ENCODE assay signal across 8 cellular contexts in the genomic region with DNA sequence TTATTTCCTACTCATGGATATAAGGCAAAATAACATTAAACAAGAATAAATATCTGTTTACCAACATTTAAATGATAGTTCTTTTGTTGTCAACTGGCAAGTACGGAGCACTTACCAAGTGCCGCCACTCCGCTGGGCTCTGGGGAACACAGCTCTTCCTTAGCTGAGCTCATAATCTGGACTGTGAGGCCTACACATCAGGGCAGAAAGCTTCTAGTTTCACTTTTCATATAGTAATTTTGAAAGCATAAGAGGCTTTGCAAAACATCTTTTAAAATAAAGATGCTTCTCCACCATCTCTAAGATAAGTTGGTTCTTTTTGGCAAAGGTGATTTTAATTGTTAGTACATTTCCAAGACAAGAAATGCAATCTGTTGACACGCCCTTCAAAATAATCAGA.
A peak's percentile ranks its signal among the peaks of the same experiment; 100 is the strongest.
DNase-seq lines count a peak whose midpoint lies in the region; ATAC-seq, FAIRE-seq and TF ChIP-seq lines count a peak whose summit lies in the region.

No MANE protein-coding gene starts in this region.

- CTCF ChIA-PET in activated CD4-positive, alpha-beta memory T cell treated with anti-CD3 and anti-CD28 coated beads, Interleukin-2, amount 10 ng/mL, durations not matched to agents 7 days and 5 days (lab: Charles Lee), result interaction anchor here (0.7 to 1.9 kb wide), 9 partner anchors 11 to 547 kb away, joined by 3 to 7 read pairs (median 4); no protein-coding TSS in a partner anchor

- peaks cover 8% of the 10 kb centered on the region for H3K4me1 ChIP-seq in fibroblast of lung (ENCODE audit: control insufficient read depth, extremely low read depth, insufficient read depth, low read length)
- peaks cover 2% of the 10 kb centered on the region for H3K4me1 ChIP-seq in psoas muscle
- peaks cover under 1% of the 10 kb centered on the region; the same call in 1 of the 2 replicates for H3K4me1 ChIP-seq in H9 (ENCODE audit: insufficient read depth, low read length)

- H3K56ac ChIP-seq in H9 (ENCODE audit: insufficient read length, low read depth, low read length), result no peak overlapping the region

- H3K36me3 ChIP-seq in fibroblast of lung (ENCODE audit: control insufficient read depth, insufficient read depth, low read length), result no peaks in the 10 kb centered on the region
- H3K36me3 ChIP-seq in psoas muscle (ENCODE audit: insufficient read depth in 1 of 2, low read depth in 1 of 2), result no peaks in the 10 kb centered on the region

- peak; percentile 97 for FAIRE-seq in GM19239 (lab: Jason Lieb, UNC)

- H4K20me1 ChIP-seq in fibroblast of lung (ENCODE audit: control insufficient read depth, extremely low read depth, insufficient read depth, low read length) (no peaks in the 10 kb centered on the region), H9 (ENCODE audit: control insufficient read depth, insufficient read depth, insufficient read length) (no peaks in the 10 kb centered on the region)

- TF ChIP-seq CTCF in fibroblast of lung (conservative IDR thresholded peaks at IDR 0.05 in 1 of 2, IDR thresholded peaks at IDR 0.05 in 1 of 2; ENCODE audit: low read depth in 1 of 2, low read length in 2 of 2) (no peak), psoas muscle (IDR thresholded peaks at IDR 0.05) (no peak), H9 (conservative IDR thresholded peaks at IDR 0.05) (no peak)

- no peak overlapping the region for H4K8ac ChIP-seq in H9 (replicated peaks; ENCODE audit: insufficient read length, low read depth, low read length)

- no peak overlapping the region for H2BK120ac ChIP-seq in H9 (ENCODE audit: low read depth, low read length, poor library complexity, severe bottlenecking)

- H3K79me1 ChIP-seq in H9 (ENCODE audit: insufficient read depth, low read depth, low read length, poor library complexity, severe bottlenecking), result no peaks in the 10 kb centered on the region

- no peak overlapping the region for H4K5ac ChIP-seq in H9 (ENCODE audit: insufficient read length, low read depth, low read length)

- peak overlapping the region; percentile 78 for H3K27ac ChIP-seq in fibroblast of lung (ENCODE audit: insufficient read depth, low read length)
- H3K27ac ChIP-seq in psoas muscle, result peak overlapping the region; percentile 58
- no peak overlapping the region for H3K27ac ChIP-seq in H9 (ENCODE audit: insufficient read length, low read depth, low read length)

- no peak overlapping the region for H3K18ac ChIP-seq in H9 (ENCODE audit: insufficient read length, low read depth, low read length)

- H3K27me3 ChIP-seq in fibroblast of lung (ENCODE audit: control insufficient read depth, insufficient read depth, low read length) (no peaks in the 10 kb centered on the region), psoas muscle (ENCODE audit: insufficient read depth in 3 of 3, low read length in 2 of 3) (no peaks in the 10 kb centered on the region), H9 (ENCODE audit: insufficient read depth, low read length) (no peaks in the 10 kb centered on the region)

- H2BK20ac ChIP-seq in H9 (ENCODE audit: low read depth, low read length, poor library complexity, severe bottlenecking), result no peak overlapping the region

- no peaks in the 10 kb centered on the region for H3K23me2 ChIP-seq in H9 (ENCODE audit: insufficient read length, low read depth, low read length, poor library complexity, severe bottlenecking)

- peak; percentile 33 for DNase-seq in AG08395 (ENCODE audit: low spot score)
- peak; percentile 20 for DNase-seq in GM19239 (ENCODE audit: insufficient read length, low spot score)
- peak; percentile 59 for DNase-seq in activated CD4-positive, alpha-beta memory T cell treated with anti-CD3 and anti-CD28 coated beads, Interleukin-2, amount 10 ng/mL, durations not matched to agents 7 days and 5 days
- peak; percentile 54 to 78 for DNase-seq in fibroblast of lung (ENCODE audit: low read depth in 2 of 2)
- peak; percentile 26 to 66 for DNase-seq in psoas muscle
- no peak for DNase-seq in NCI-H524 treated with DMSO at 0.1 percent for 48 hours (lab: John Stamatoyannopoulos, UW)
- no peak for DNase-seq in H9

- H2BK12ac ChIP-seq in H9 (ENCODE audit: insufficient read length, low read depth, low read length), result no peak overlapping the region

- H3K4me3 ChIP-seq in fibroblast of lung (replicated peaks in 1 of 4; ENCODE audit: control extremely low read depth in 1 of 4, insufficient read depth in 1 of 4, low read depth in 3 of 4, low read length in 4 of 4), result peak overlapping the region; percentile 11 to 34 (median 31)
- peak overlapping the region; percentile 44 for H3K4me3 ChIP-seq in psoas muscle

- H3K36me3 Mint-ChIP-seq in activated CD4-positive, alpha-beta memory T cell treated with anti-CD3 and anti-CD28 coated beads, Interleukin-2, amount 10 ng/mL, durations not matched to agents 7 days and 5 days (ENCODE audit: low read depth), result peaks cover 3% of the 10 kb centered on the region
- H3K36me3 Mint-ChIP-seq in H9 (ENCODE audit: insufficient read depth in 1 of 3, low read depth in 3 of 3), result no peaks in the 10 kb centered on the region

- no peak overlapping the region for H3T11ph ChIP-seq in H9 (ENCODE audit: low read length)

- H2AK5ac ChIP-seq in H9 (ENCODE audit: insufficient read length, low read length), result no peak overlapping the region

- H3K79me2 ChIP-seq in fibroblast of lung (ENCODE audit: control insufficient read depth, insufficient read depth, low read length) (no peaks in the 10 kb centered on the region), H9 (ENCODE audit: insufficient read depth, low read length) (no peaks in the 10 kb centered on the region)

- no peak overlapping the region for H2BK15ac ChIP-seq in H9 (ENCODE audit: low read depth, low read length)

- no peaks in the 10 kb centered on the region for H3K9me3 Mint-ChIP-seq in activated CD4-positive, alpha-beta memory T cell treated with anti-CD3 and anti-CD28 coated beads, Interleukin-2, amount 10 ng/mL, durations not matched to agents 7 days and 5 days
- no peaks in the 10 kb centered on the region for H3K9me3 Mint-ChIP-seq in H9

- H2AFZ ChIP-seq in fibroblast of lung (ENCODE audit: low read length) (peak overlapping the region; percentile 77), H9 (ENCODE audit: low read length) (no peak overlapping the region)

- peaks cover 47% of the 10 kb centered on the region for H3K4me1 Mint-ChIP-seq in activated CD4-positive, alpha-beta memory T cell treated with anti-CD3 and anti-CD28 coated beads, Interleukin-2, amount 10 ng/mL, durations not matched to agents 7 days and 5 days
- H3K4me1 Mint-ChIP-seq in H9, result peaks cover 12 to 13% of the 10 kb centered on the region in 2 experiments

- no peaks in the 10 kb centered on the region for H3K27me3 Mint-ChIP-seq in activated CD4-positive, alpha-beta memory T cell treated with anti-CD3 and anti-CD28 coated beads, Interleukin-2, amount 10 ng/mL, durations not matched to agents 7 days and 5 days
- no peaks in the 10 kb centered on the region for H3K27me3 Mint-ChIP-seq in H9 (ENCODE audit: low read depth)

- peak overlapping the region; percentile 96 for H3K27ac Mint-ChIP-seq in activated CD4-positive, alpha-beta memory T cell treated with anti-CD3 and anti-CD28 coated beads, Interleukin-2, amount 10 ng/mL, durations not matched to agents 7 days and 5 days
- no peak overlapping the region for H3K27ac Mint-ChIP-seq in H9

- H3K23ac ChIP-seq in H9 (ENCODE audit: insufficient read length, low read depth, low read length), result no peak overlapping the region

- no peak overlapping the region for H2BK5ac ChIP-seq in H9 (ENCODE audit: insufficient read length, low read length)

- H3K4ac ChIP-seq in H9 (ENCODE audit: low read depth, low read length), result no peak overlapping the region

- no peak overlapping the region for H3K14ac ChIP-seq in H9 (ENCODE audit: insufficient read depth, low read length)

- POLR2A ChIA-PET in activated CD4-positive, alpha-beta memory T cell treated with anti-CD3 and anti-CD28 coated beads, Interleukin-2, amount 10 ng/mL, durations not matched to agents 7 days and 5 days (lab: Charles Lee), result interaction anchor here (0.7 to 2.8 kb wide), 11 partner anchors 8 to 351 kb away, joined by 3 to 16 read pairs (median 4); no protein-coding TSS in a partner anchor

- WGBS in psoas muscle, 3 donors, result 29 to 34% (median 31%) methylated on average over 4 of the region's 4 CpGs
- WGBS in H9 (ENCODE audit: extremely low coverage, insufficient read length, low lambda C conversion rate), result no CpG with 5 or more reads among the region's 4 CpGs

- no peak overlapping the region for H4K91ac ChIP-seq in H9 (ENCODE audit: insufficient read length, low read depth, low read length)

- H3K4me3 Mint-ChIP-seq in activated CD4-positive, alpha-beta memory T cell treated with anti-CD3 and anti-CD28 coated beads, Interleukin-2, amount 10 ng/mL, durations not matched to agents 7 days and 5 days, result peak overlapping the region; percentile 70
- no peak overlapping the region for H3K4me3 Mint-ChIP-seq in H9

- H3K9me3 ChIP-seq in fibroblast of lung (ENCODE audit: control insufficient read depth, insufficient read depth, low read depth, low read length) (no peaks in the 10 kb centered on the region), psoas muscle (no peaks in the 10 kb centered on the region), H9 (ENCODE audit: control insufficient read depth, low read depth, low read length) (no peaks in the 10 kb centered on the region)

- intact Hi-C loops in psoas muscle (cut with DNase I), result no loop called here

- H3K9ac ChIP-seq in fibroblast of lung (ENCODE audit: insufficient read depth, low read length) (peak overlapping the region; percentile 26), H9 (ENCODE audit: extremely low read depth, insufficient read length, low read length) (no peak overlapping the region)

- ATAC-seq in HG03432 (IDR thresholded peaks at IDR 0.05; ENCODE audit: unreplicated experiment), result peak; percentile 64
- peak in 1 of 4 donors; percentile 70 for ATAC-seq in psoas muscle

- H3K4me2 ChIP-seq in fibroblast of lung (ENCODE audit: extremely low read depth, insufficient read depth, low read length), result peak overlapping the region; percentile 74
- no peak overlapping the region for H3K4me2 ChIP-seq in H9 (ENCODE audit: insufficient read depth, insufficient read length, low read length)

Comparison
In these comparisons a context has a peak if more than half of its experiments do, and no peak if none do; other contexts are left out.
1. DNase-seq: peak in AG08395 (single experiment), GM19239 (single experiment), activated CD4-positive, alpha-beta memory T cell treated with anti-CD3 and anti-CD28 coated beads, Interleukin-2, amount 10 ng/mL, durations not matched to agents 7 days and 5 days (single experiment), fibroblast of lung (2 of 2) and psoas muscle (2 of 2); none in NCI-H524 treated with DMSO at 0.1 percent for 48 hours (single experiment) and H9 (single experiment).